Comparison of ENCODE assay signal across 22 cellular contexts in the genomic region with DNA sequence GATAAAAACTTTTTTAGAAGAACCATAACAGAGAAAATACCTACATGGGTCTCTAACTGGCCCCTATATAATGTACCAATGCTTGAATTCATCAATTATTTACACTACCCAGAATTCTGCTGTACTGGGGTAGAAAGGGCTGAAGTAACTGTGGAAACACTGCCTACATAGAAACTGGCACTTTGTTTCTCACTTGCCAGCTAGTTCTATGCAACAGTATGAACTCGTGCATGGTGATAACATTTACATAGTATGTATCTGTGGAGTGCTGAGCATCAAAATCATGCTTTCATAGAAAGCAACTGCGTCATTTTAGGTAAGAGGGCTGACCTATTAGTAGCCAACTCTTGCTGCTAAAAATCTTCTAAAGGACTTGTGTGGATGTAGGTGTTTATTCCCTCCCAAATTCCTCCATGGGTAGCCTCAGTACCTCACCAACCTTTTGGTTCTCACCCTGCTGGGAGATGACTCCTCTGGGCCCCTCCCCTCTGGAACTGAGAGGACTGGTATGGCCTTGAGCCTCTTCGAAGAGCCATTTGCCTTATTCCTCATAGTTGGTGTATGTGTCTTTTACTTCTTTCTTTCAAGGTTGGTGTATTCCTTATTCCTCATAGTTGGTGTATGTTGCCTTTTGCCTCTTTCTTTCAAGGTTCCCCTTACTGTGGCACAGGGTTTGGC.
DNase-seq lines count a peak whose midpoint lies in the region; ATAC-seq lines count a peak whose summit lies in the region.
"Had no signal": no experiment of that assay in that cellular context is flagged by ENCODE, and none has a peak within 500 bp of the region (broad histone marks: within the 10 kb centered on the region; RNA-seq: fewer than 3 reads in every experiment).

No MANE protein-coding gene starts in this region.

- no peak for DNase-seq in stimulated activated naive CD8-positive, alpha-beta T cell treated with anti-CD3 and anti-CD28 coated beads, Interleukin-15, amount 100 ng/mL, for 72 hours
- no peak for DNase-seq in stimulated activated naive CD8-positive, alpha-beta T cell treated with anti-CD3 and anti-CD28 coated beads, Interleukin-15, Interleukin-2, amounts not matched to agents 100 U/mL and 50 U/mL, for 24 hours
- DNase-seq in MV-4-11 (lab: John Stamatoyannopoulos, UW): peak; percentile 20
- no peak for DNase-seq in central memory CD8-positive, alpha-beta T cell (ENCODE audit: low spot score in 2 of 2)
- no peak for DNase-seq in stimulated activated naive CD4-positive, alpha-beta T cell (lab: John Stamatoyannopoulos, UW)
- DNase-seq: activated CD4-positive, alpha-beta memory T cell treated with anti-CD3 and anti-CD28 coated beads for 36 hours; activated naive CD4-positive, alpha-beta T cell treated with anti-CD3 and anti-CD28 coated beads, Interleukin-2, amount 10 ng/mL, durations not matched to agents 7 days and 5 days; activated T-cell treated with anti-CD3 and anti-CD28 coated beads, Interleukin-2, amount 50 U/mL, for 1 hour; effector memory CD4-positive, alpha-beta T cell; gastrocnemius medialis; hippocampal formation; lower lobe of right lung; NCI-H1417; NCI-H510A; occipital lobe; stimulated activated naive B cell treated with anti-CD40 and anti-IgM and Interleukin-4, amounts not matched to agents 10 μg/mL and 1 μg/mL and 100 μg/mL, for 72 hours; thyroid gland; WERI-Rb-1 had no signal

- peaks cover 85% of the 10 kb centered on the region for H3K4me1 Mint-ChIP-seq in stimulated activated naive CD8-positive, alpha-beta T cell treated with anti-CD3 and anti-CD28 coated beads, Interleukin-15, amount 100 ng/mL, for 72 hours
- peaks cover 20% of the 10 kb centered on the region for H3K4me1 Mint-ChIP-seq in central memory CD8-positive, alpha-beta T cell

- H3K36me3 Mint-ChIP-seq in central memory CD8-positive, alpha-beta T cell (ENCODE audit: insufficient read depth): peaks cover 7% of the 10 kb centered on the region
- H3K36me3 Mint-ChIP-seq: activated CD4-positive, alpha-beta memory T cell treated with anti-CD3 and anti-CD28 coated beads for 36 hours; stimulated activated naive B cell treated with anti-CD40 and anti-IgM and Interleukin-4, amounts not matched to agents 10 μg/mL and 1 μg/mL and 100 μg/mL, for 72 hours had no signal

- H3K4me3 Mint-ChIP-seq in stimulated activated naive CD8-positive, alpha-beta T cell treated with anti-CD3 and anti-CD28 coated beads, Interleukin-15, amount 100 ng/mL, for 72 hours: no peak overlapping the region
- no peak overlapping the region for H3K4me3 Mint-ChIP-seq in central memory CD8-positive, alpha-beta T cell
- H3K4me3 Mint-ChIP-seq: activated CD4-positive, alpha-beta memory T cell treated with anti-CD3 and anti-CD28 coated beads for 36 hours; activated naive CD4-positive, alpha-beta T cell treated with anti-CD3 and anti-CD28 coated beads, Interleukin-2, amount 10 ng/mL, durations not matched to agents 7 days and 5 days; stimulated activated naive B cell treated with anti-CD40 and anti-IgM and Interleukin-4, amounts not matched to agents 10 μg/mL and 1 μg/mL and 100 μg/mL, for 72 hours had no signal

- H3K27me3 Mint-ChIP-seq in stimulated activated naive CD8-positive, alpha-beta T cell treated with anti-CD3 and anti-CD28 coated beads, Interleukin-15, amount 100 ng/mL, for 72 hours: no peaks in the 10 kb centered on the region
- H3K27me3 Mint-ChIP-seq in central memory CD8-positive, alpha-beta T cell: no peaks in the 10 kb centered on the region
- H3K27me3 Mint-ChIP-seq: activated CD4-positive, alpha-beta memory T cell treated with anti-CD3 and anti-CD28 coated beads for 36 hours; activated naive CD4-positive, alpha-beta T cell treated with anti-CD3 and anti-CD28 coated beads, Interleukin-2, amount 10 ng/mL, durations not matched to agents 7 days and 5 days had no signal

- peak; percentile 31 for ATAC-seq in stimulated activated naive CD8-positive, alpha-beta T cell treated with anti-CD3 and anti-CD28 coated beads, Interleukin-15, amount 100 ng/mL, for 72 hours
- no peak for ATAC-seq in stimulated activated naive CD8-positive, alpha-beta T cell treated with anti-CD3 and anti-CD28 coated beads, Interleukin-15, Interleukin-2, amounts not matched to agents 100 U/mL and 50 U/mL, for 24 hours
- ATAC-seq in central memory CD8-positive, alpha-beta T cell (replicated peaks; ENCODE audit: extremely low read depth, poor library complexity, severe bottlenecking): no peak
- ATAC-seq in HG02623 (IDR thresholded peaks at IDR 0.05; ENCODE audit: unreplicated experiment): no peak
- no peak for ATAC-seq in GM18502 (IDR thresholded peaks at IDR 0.05; ENCODE audit: poor library complexity, unreplicated experiment)
- ATAC-seq in GM18511 (IDR thresholded peaks at IDR 0.05; ENCODE audit: unreplicated experiment): no peak
- ATAC-seq: gastrocnemius medialis; lower lobe of right lung; Panc1; stimulated activated naive B cell treated with anti-CD40 and anti-IgM and Interleukin-4, amounts not matched to agents 10 μg/mL and 1 μg/mL and 100 μg/mL, for 72 hours had no signal

- H3K9me3 Mint-ChIP-seq in stimulated activated naive CD8-positive, alpha-beta T cell treated with anti-CD3 and anti-CD28 coated beads, Interleukin-15, amount 100 ng/mL, for 72 hours: no peaks in the 10 kb centered on the region
- no peaks in the 10 kb centered on the region for H3K9me3 Mint-ChIP-seq in central memory CD8-positive, alpha-beta T cell
- H3K9me3 Mint-ChIP-seq: activated CD4-positive, alpha-beta memory T cell treated with anti-CD3 and anti-CD28 coated beads for 36 hours; activated naive CD4-positive, alpha-beta T cell treated with anti-CD3 and anti-CD28 coated beads, Interleukin-2, amount 10 ng/mL, durations not matched to agents 7 days and 5 days; stimulated activated naive B cell treated with anti-CD40 and anti-IgM and Interleukin-4, amounts not matched to agents 10 μg/mL and 1 μg/mL and 100 μg/mL, for 72 hours had no signal

- no peak overlapping the region for H3K27ac Mint-ChIP-seq in stimulated activated naive CD8-positive, alpha-beta T cell treated with anti-CD3 and anti-CD28 coated beads, Interleukin-15, amount 100 ng/mL, for 72 hours
- peak overlapping the region; percentile 11 for H3K27ac Mint-ChIP-seq in central memory CD8-positive, alpha-beta T cell (ENCODE audit: low read depth)
- H3K27ac Mint-ChIP-seq: activated CD4-positive, alpha-beta memory T cell treated with anti-CD3 and anti-CD28 coated beads for 36 hours; activated naive CD4-positive, alpha-beta T cell treated with anti-CD3 and anti-CD28 coated beads, Interleukin-2, amount 10 ng/mL, durations not matched to agents 7 days and 5 days; stimulated activated naive B cell treated with anti-CD40 and anti-IgM and Interleukin-4, amounts not matched to agents 10 μg/mL and 1 μg/mL and 100 μg/mL, for 72 hours had no signal
